ENCODE assay signal across 15 cellular contexts in genomic region chr13:82717249-82717648, GRCh38.
DNase-seq lines count a peak whose midpoint lies in the region; ATAC-seq, FAIRE-seq and TF ChIP-seq lines count a peak whose summit lies in the region.
"Had no signal": no experiment of that assay in that cellular context is flagged by ENCODE, and none has a peak within 500 bp of the region (broad histone marks: within the 10 kb centered on the region; RNA-seq: fewer than 3 reads in every experiment).

No MANE protein-coding gene starts in this region.

- H3K4me2 ChIP-seq in H1 (ENCODE audit: insufficient read depth in 1 of 2, low read depth in 2 of 2, low read length in 2 of 2) (no peak overlapping the region), mesenchymal stem cell (ENCODE audit: low read length, poor library complexity, severe bottlenecking) (no peak overlapping the region)

- H4K5ac ChIP-seq in H1 (ENCODE audit: insufficient read length, low read depth, low read length) = no peak overlapping the region

- WGBS in H1 (ENCODE audit: extremely low coverage in 1 of 2, insufficient coverage in 1 of 2, insufficient read length in 1 of 2, insufficient replicate concordance in 2 of 2, low coverage in 1 of 2, low lambda C conversion rate in 2 of 2, missing lambda C conversion rate in 1 of 2), 2 experiments = 83% methylated on average over 2 of the region's 2 CpGs; no CpG with 5 or more reads in 1 of the 2 experiments
- WGBS in mesenchymal stem cell = 75% methylated on average over 1 of the region's 2 CpGs

- H3K27me3 Mint-ChIP-seq in effector memory CD8-positive, alpha-beta T cell = no peaks in the 10 kb centered on the region
- H3K27me3 Mint-ChIP-seq in activated T-cell treated with anti-CD3 and anti-CD28 coated beads, Interleukin-2, amount 50 U/mL, for 72 hours (ENCODE audit: low read depth) = no peaks in the 10 kb centered on the region
- no peaks in the 10 kb centered on the region; the same call in 1 of the 2 replicates for H3K27me3 Mint-ChIP-seq in WTC11 (ENCODE audit: low read depth)

- H3K4ac ChIP-seq in H1 (replicated peaks; ENCODE audit: insufficient read length, low read depth, low read length) (no peak overlapping the region), mesenchymal stem cell (ENCODE audit: low read depth in 1 of 2, low read length in 2 of 2) (no peak overlapping the region)

- H3K23me2 ChIP-seq in H1 (ENCODE audit: low read depth, low read length) = no peaks in the 10 kb centered on the region

- H3K36me3 Mint-ChIP-seq in effector memory CD8-positive, alpha-beta T cell (ENCODE audit: insufficient read depth) = no peaks in the 10 kb centered on the region
- H3K36me3 Mint-ChIP-seq in activated T-cell treated with anti-CD3 and anti-CD28 coated beads, Interleukin-2, amount 50 U/mL, for 72 hours (ENCODE audit: insufficient read depth in 2 of 2) = no peaks in the 10 kb centered on the region
- H3K36me3 Mint-ChIP-seq in WTC11 = no peaks in the 10 kb centered on the region

- no peaks in the 10 kb centered on the region for H4K20me1 ChIP-seq in H1 (replicated peaks in 1 of 2; ENCODE audit: control insufficient read depth in 1 of 2, insufficient read depth in 2 of 2, low read length in 2 of 2)

- H2BK12ac ChIP-seq in H1 (ENCODE audit: low read depth, low read length) (no peak overlapping the region), mesenchymal stem cell (ENCODE audit: low read length in 2 of 2) (no peak overlapping the region)

- no peak for FAIRE-seq in H1 (lab: Jason Lieb, UNC)
- FAIRE-seq: K562 had no signal

- no peak overlapping the region for H3K56ac ChIP-seq in H1 (replicated peaks; ENCODE audit: insufficient read length, low read depth, low read length)

- H3K27ac Mint-ChIP-seq in effector memory CD8-positive, alpha-beta T cell = no peak overlapping the region
- H3K27ac Mint-ChIP-seq in activated T-cell treated with anti-CD3 and anti-CD28 coated beads, Interleukin-2, amount 50 U/mL, for 72 hours = no peak overlapping the region
- H3K27ac Mint-ChIP-seq in WTC11 = no peak overlapping the region

- TF ChIP-seq POLR2A in H1 (IDR thresholded peaks at IDR 0.05; ENCODE audit: control extremely low read depth in 1 of 2, low read depth in 2 of 2, low read length in 2 of 2) = no peak

- H2AFZ ChIP-seq in H1 (ENCODE audit: low read length) = 0 out of 2 replicates have a peak overlapping the region, but pooled peaks have one; percentile 21
- H2AFZ ChIP-seq in mesenchymal stem cell (ENCODE audit: low read depth, low read length) = no peak overlapping the region

- ATAC-seq in effector memory CD8-positive, alpha-beta T cell (replicated peaks) = no peak
- no peak for ATAC-seq in activated T-cell treated with anti-CD3 and anti-CD28 coated beads, Interleukin-2, amount 50 U/mL, for 72 hours (replicated peaks in 1 of 2)
- ATAC-seq in WTC11 (no peak), GM19324 (IDR thresholded peaks at IDR 0.05; ENCODE audit: low FRiP score, unreplicated experiment) (no peak)
- ATAC-seq: HCT116, K562 had no signal

- no peaks in the 10 kb centered on the region for H3K79me2 ChIP-seq in H1 (ENCODE audit: control insufficient read depth in 1 of 2, insufficient read depth in 2 of 2, low read length in 2 of 2)

- H3K27me3 ChIP-seq in H1 (replicated peaks in 1 of 4; ENCODE audit: control insufficient read depth in 3 of 4, extremely low read depth in 1 of 4, insufficient read depth in 3 of 4, low read length in 3 of 4) = no peaks in the 10 kb centered on the region
- no peaks in the 10 kb centered on the region for H3K27me3 ChIP-seq in mesenchymal stem cell (ENCODE audit: control insufficient read depth in 1 of 2, insufficient read depth in 1 of 2, low read length in 2 of 2)

- no peaks in the 10 kb centered on the region for H3K4me1 Mint-ChIP-seq in effector memory CD8-positive, alpha-beta T cell (ENCODE audit: low read depth in 2 of 2)
- H3K4me1 Mint-ChIP-seq in activated T-cell treated with anti-CD3 and anti-CD28 coated beads, Interleukin-2, amount 50 U/mL, for 72 hours (ENCODE audit: low read depth) = no peaks in the 10 kb centered on the region
- no peaks in the 10 kb centered on the region for H3K4me1 Mint-ChIP-seq in WTC11

- no peaks in the 10 kb centered on the region for H3K79me1 ChIP-seq in H1 (ENCODE audit: low read depth, low read length)
- no peaks in the 10 kb centered on the region for H3K79me1 ChIP-seq in mesenchymal stem cell (replicated peaks; ENCODE audit: low read length, poor library complexity, severe bottlenecking)

- no peak overlapping the region for H4K8ac ChIP-seq in H1 (ENCODE audit: extremely low read depth, insufficient read depth, low read length)
- H4K8ac ChIP-seq in mesenchymal stem cell (ENCODE audit: low read length) = no peak overlapping the region

- H3K23ac ChIP-seq in H1 (ENCODE audit: insufficient read length) (no peak overlapping the region), mesenchymal stem cell (ENCODE audit: low read length in 2 of 2) (no peak overlapping the region)

- no peak overlapping the region for H2BK20ac ChIP-seq in H1 (ENCODE audit: low read length)

- no peak overlapping the region for H2BK15ac ChIP-seq in H1 (ENCODE audit: low read length)
- no peak overlapping the region for H2BK15ac ChIP-seq in mesenchymal stem cell (ENCODE audit: low read depth, poor library complexity, severe bottlenecking)

- no peak for TF ChIP-seq CTCF in H1 (IDR thresholded peaks at IDR 0.05; ENCODE audit: control extremely low read depth in 1 of 3, insufficient read depth in 1 of 3, low read depth in 1 of 3, low read length in 3 of 3)
- no peak for TF ChIP-seq CTCF in WTC11 (IDR thresholded peaks at IDR 0.05)

- no peak overlapping the region for H2BK120ac ChIP-seq in H1 (replicated peaks; ENCODE audit: low read depth, low read length)
- H2BK120ac ChIP-seq in mesenchymal stem cell (ENCODE audit: low read depth, low read length) = no peak overlapping the region

- peaks cover 0 to 3% of the 10 kb centered on the region in 2 donors for H3K9me3 Mint-ChIP-seq in effector memory CD8-positive, alpha-beta T cell
- H3K9me3 Mint-ChIP-seq in activated T-cell treated with anti-CD3 and anti-CD28 coated beads, Interleukin-2, amount 50 U/mL, for 72 hours = peaks cover 0 to 5% of the 10 kb centered on the region in 2 donors
- no peaks in the 10 kb centered on the region for H3K9me3 Mint-ChIP-seq in WTC11

- H3K14ac ChIP-seq in H1 (ENCODE audit: insufficient read length) = no peak overlapping the region
- H3K14ac ChIP-seq in mesenchymal stem cell (ENCODE audit: low read length in 2 of 2) = no peak overlapping the region

- DNase-seq in Caki2 (ENCODE audit: low read depth) = peak; percentile 18
- peak; percentile 21 for DNase-seq in NCI-H460 (ENCODE audit: extremely low read depth, low read depth)
- no peak for DNase-seq in H1 (ENCODE audit: low read depth in 1 of 2, low spot score in 2 of 2)
- peak; percentile 15 for DNase-seq in mesenchymal stem cell
- DNase-seq in effector memory CD8-positive, alpha-beta T cell = no peak
- no peak for DNase-seq in activated T-cell treated with anti-CD3 and anti-CD28 coated beads, Interleukin-2, amount 50 U/mL, for 72 hours
- DNase-seq in WTC11 (ENCODE audit: low spot score) = no peak
- DNase-seq: activated CD8-positive, alpha-beta memory T cell treated with anti-CD3 and anti-CD28 coated beads, Interleukin-2, amount 50 U/mL, for 4 hours; NCI-H1694 treated with DMSO at 0.1 percent for 48 hours; NCI-H748 treated with DMSO at 0.1 percent for 48 hours; stimulated activated CD8-positive, alpha-beta memory T cell treated with anti-CD3 and anti-CD28 coated beads, Interleukin-4, amount 100 ng/mL, for 48 hours had no signal

- CTCF ChIA-PET in H1 (lab: Charles Lee; ENCODE audit: partially characterized antibody) (no interaction called here), WTC11 (lab: Charles Lee) (no interaction called here)

- no peak overlapping the region for H3K9ac ChIP-seq in H1 (replicated peaks in 1 of 4; ENCODE audit: extremely low read depth in 1 of 4, low read depth in 3 of 4, low read length in 3 of 4)
- H3K9ac ChIP-seq in mesenchymal stem cell (ENCODE audit: low read length) = no peak overlapping the region

- no peak for TF ChIP-seq EP300 in H1 (IDR thresholded peaks at IDR 0.05; ENCODE audit: borderline replicate concordance in 1 of 2, low read depth in 2 of 2, low read length in 2 of 2)

- no peak overlapping the region for H2BK5ac ChIP-seq in H1 (ENCODE audit: low read depth, low read length)
- no peak overlapping the region for H2BK5ac ChIP-seq in mesenchymal stem cell (ENCODE audit: low read depth, low read length, poor library complexity, severe bottlenecking)

- no peak overlapping the region for H3K4me3 Mint-ChIP-seq in effector memory CD8-positive, alpha-beta T cell
- H3K4me3 Mint-ChIP-seq in activated T-cell treated with anti-CD3 and anti-CD28 coated beads, Interleukin-2, amount 50 U/mL, for 72 hours = no peak overlapping the region
- H3K4me3 Mint-ChIP-seq in WTC11 = no peak overlapping the region

- H3K27ac ChIP-seq in H1 (ENCODE audit: low read depth, low read length) (no peak overlapping the region), mesenchymal stem cell (ENCODE audit: low read length, poor library complexity, severe bottlenecking) (no peak overlapping the region)

- POLR2A ChIA-PET in H1 (lab: Charles Lee; ENCODE audit: partially characterized antibody) (interaction anchor here (0.5 kb wide), 1 partner anchor 53 kb away, joined by 3 read pairs; no protein-coding TSS in a partner anchor), WTC11 (lab: Charles Lee) (no interaction called here)

- H3K4me1 ChIP-seq in H1 (replicated peaks in 1 of 4; ENCODE audit: control insufficient read depth in 3 of 4, insufficient read depth in 4 of 4, low read length in 3 of 4) = no peaks in the 10 kb centered on the region
- peaks cover 2% of the 10 kb centered on the region for H3K4me1 ChIP-seq in mesenchymal stem cell (ENCODE audit: control insufficient read depth, insufficient read depth, low read depth, low read length)

- H3K36me3 ChIP-seq in H1 (ENCODE audit: control insufficient read depth in 2 of 4, insufficient read depth in 4 of 4, low read length in 3 of 4) = no peaks in the 10 kb centered on the region
- no peaks in the 10 kb centered on the region for H3K36me3 ChIP-seq in mesenchymal stem cell (ENCODE audit: control insufficient read depth in 1 of 2, insufficient read depth in 2 of 2, low read depth in 1 of 2, low read length in 2 of 2)

- H4K91ac ChIP-seq in H1 (replicated peaks; ENCODE audit: insufficient read length, low read length) (no peak overlapping the region), mesenchymal stem cell (ENCODE audit: low read length) (no peak overlapping the region)

- no peak for TF ChIP-seq RAD21 in H1 (IDR thresholded peaks at IDR 0.05 in 1 of 2, conservative IDR thresholded peaks at IDR 0.05 in 1 of 2; ENCODE audit: low read depth in 2 of 2, low read length in 2 of 2)

- in situ Hi-C loops in Caki2 (cut with HindIII; ENCODE audit: low pct_unique_long_range_greater_than_20kb, low sequenced_read_pairs) = no loop called here

- H2AK5ac ChIP-seq in H1 (ENCODE audit: low read depth, low read length) (no peak overlapping the region), mesenchymal stem cell (ENCODE audit: low read length, severe bottlenecking) (no peak overlapping the region)

- H3K4me3 ChIP-seq in H1 (ENCODE audit: extremely low read depth in 1 of 4, insufficient read depth in 2 of 4, low read depth in 3 of 4, low read length in 4 of 4) (no peak overlapping the region), mesenchymal stem cell (ENCODE audit: insufficient read depth in 1 of 2, low read depth in 1 of 2, low read length in 2 of 2) (no peak overlapping the region)
- H3K4me3 ChIP-seq: K562, lung had no signal

- H3K9me3 ChIP-seq in H1 (ENCODE audit: insufficient read depth in 2 of 2, low read depth in 1 of 2, low read length in 1 of 2) (no peaks in the 10 kb centered on the region), mesenchymal stem cell (ENCODE audit: control insufficient read depth, low read length) (no peaks in the 10 kb centered on the region)

- no peak overlapping the region for H3K18ac ChIP-seq in H1 (ENCODE audit: extremely low read depth, low read length)
- no peak overlapping the region for H3K18ac ChIP-seq in mesenchymal stem cell (ENCODE audit: low read depth in 1 of 2, low read length in 2 of 2)

Comparison
In these comparisons a context has a peak if more than half of its experiments do, and no peak if none do; other contexts are left out.
1. DNase-seq: peak in Caki2 (single experiment), NCI-H460 (single experiment) and mesenchymal stem cell (single experiment); none in H1 (0 of 2), effector memory CD8-positive, alpha-beta T cell (0 of 3), activated T-cell treated with anti-CD3 and anti-CD28 coated beads, Interleukin-2, amount 50 U/mL, for 72 hours (0 of 2) and WTC11 (single experiment).